1 cellular context compared by ENCODE assay signal in the genomic region with DNA sequence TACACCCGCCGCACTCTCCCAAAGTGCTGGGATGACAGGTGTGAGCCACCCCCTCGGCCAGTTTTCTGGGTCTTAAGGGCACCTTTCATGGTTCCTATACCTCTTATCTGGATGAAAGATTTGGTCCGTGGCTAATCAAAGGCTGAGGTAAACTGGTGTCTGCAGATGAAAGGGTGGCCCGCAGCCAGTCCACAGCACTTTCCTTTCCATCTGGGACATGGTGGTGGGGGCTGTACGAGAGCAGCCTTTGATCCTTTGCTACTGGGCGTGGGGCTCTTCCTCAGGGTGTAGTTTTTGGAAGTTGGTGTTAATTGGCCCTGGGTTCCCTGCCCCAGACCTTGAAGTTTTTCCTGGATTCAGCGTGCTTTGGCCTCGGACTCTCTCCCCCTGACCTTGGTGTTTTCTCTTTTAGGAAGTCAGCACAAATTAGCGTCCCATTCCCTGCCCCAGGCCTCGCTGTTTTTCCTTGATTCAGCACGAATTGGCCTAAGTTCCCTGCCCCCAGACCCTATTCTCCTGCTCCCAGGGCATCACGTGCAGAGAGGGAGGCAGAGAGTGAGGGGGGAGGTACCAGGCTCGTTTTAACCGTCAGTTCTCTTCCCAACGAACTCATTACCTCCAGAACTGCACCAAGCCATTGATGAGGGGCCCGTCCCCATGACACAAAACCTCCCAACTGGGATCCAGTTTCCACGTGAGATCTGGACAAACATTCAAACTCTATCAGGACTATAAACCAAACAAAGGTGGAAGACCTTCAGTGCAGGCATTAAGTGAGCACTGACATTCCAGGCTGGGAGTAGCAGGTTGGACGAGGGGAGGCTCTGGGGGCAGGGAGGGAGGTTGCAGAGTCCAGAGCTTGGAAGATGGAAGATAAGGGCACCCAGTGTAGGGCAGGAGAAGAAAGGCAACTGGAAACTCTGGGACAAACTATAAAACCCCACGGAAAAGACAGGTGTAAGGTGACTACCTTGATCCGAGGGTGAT.
TF ChIP-seq lines count a peak whose summit lies in the region.

No MANE protein-coding gene starts in this region.

TF ChIP-seq in GM23338, 12 proteins besides CTCF, POLR2A, EP300 and RAD21 (continued from another document):
- TF ChIP-seq ZNF462 (CRISPR knock-in tag; IDR thresholded peaks at IDR 0.05): no peak
